In genomic region chr12:26833692-26834168, GRCh38 we compare ENCODE assay signal across 1 cellular context.
TF ChIP-seq lines count a peak whose summit lies in the region.

No MANE protein-coding gene starts in this region.

TF ChIP-seq in IMR-90, 13 proteins besides CTCF, POLR2A, EP300 and RAD21 (continued from another document):
- no peak for TF ChIP-seq ELK1 (IDR thresholded peaks at IDR 0.05; ENCODE audit: borderline replicate concordance, low read depth, low read length)
- TF ChIP-seq USF2 (IDR thresholded peaks at IDR 0.05; ENCODE audit: low read depth, low read length): no peak
- TF ChIP-seq RFX5 (IDR thresholded peaks at IDR 0.05; ENCODE audit: low read depth, low read length): no peak
- no peak for TF ChIP-seq SMC3 (IDR thresholded peaks at IDR 0.05; ENCODE audit: low read depth, low read length)
- no peak for TF ChIP-seq MAFK (IDR thresholded peaks at IDR 0.05; ENCODE audit: low read depth, low read length)
- no peak for TF ChIP-seq CEBPB (IDR thresholded peaks at IDR 0.05; ENCODE audit: low read depth, low read length)
- no peak for TF ChIP-seq NFE2L2 (IDR thresholded peaks at IDR 0.05; ENCODE audit: low read depth, low read length)
- no peak for TF ChIP-seq MXI1 (IDR thresholded peaks at IDR 0.05; ENCODE audit: borderline replicate concordance, low read depth, low read length)
- no peak for TF ChIP-seq CHD1 (IDR thresholded peaks at IDR 0.05; ENCODE audit: low read depth, low read length)
- no peak for TF ChIP-seq RCOR1 (IDR thresholded peaks at IDR 0.05; ENCODE audit: insufficient replicate concordance, low read length)
